ENCODE assay signal across 8 cellular contexts in the genomic region with DNA sequence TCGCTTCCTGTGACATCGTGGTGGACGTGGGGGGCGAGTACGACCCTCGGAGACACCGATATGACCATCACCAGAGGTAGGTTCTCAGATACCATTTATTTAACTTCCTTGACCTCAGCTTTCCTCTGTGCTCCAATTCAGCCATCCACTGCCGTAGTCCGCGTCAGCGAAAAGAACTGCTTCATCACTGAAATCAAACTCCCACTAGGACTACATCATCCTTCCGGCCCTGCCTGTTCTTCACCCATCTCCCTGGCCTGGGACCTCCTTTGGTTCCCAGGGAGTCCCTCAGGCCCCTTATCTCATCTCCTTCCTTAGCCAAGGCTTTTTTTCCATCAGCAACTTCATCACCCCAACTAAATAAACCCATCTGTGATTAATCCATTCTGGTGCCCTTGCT. TPM values are rescaled to one million over a fixed set of nuclear protein-coding genes. Genes with fewer than 3 reads are reported as not detected.
DNase-seq lines count a peak whose midpoint lies in the region; ATAC-seq and TF ChIP-seq lines count a peak whose summit lies in the region.

No MANE protein-coding gene starts in this region.

- no peaks in the 10 kb centered on the region for H3K9me3 Mint-ChIP-seq in activated T-helper 2 cell treated with anti-CD3 and anti-CD28 coated beads, Interferon-gamma antibody, Interleukin-2, Interleukin-4, amounts not matched to agents 10 μg/mL and 5 μg/mL and 100 μg/mL, durations not matched to agents 14 hours and 24 hours and 36 hours
- no peaks in the 10 kb centered on the region for H3K9me3 Mint-ChIP-seq in stimulated activated naive B cell treated with anti-CD40 and anti-IgM and Interleukin-4, amounts not matched to agents 10 μg/mL and 1 μg/mL and 100 μg/mL, for 72 hours

- H3K4me3 Mint-ChIP-seq in activated T-helper 2 cell treated with anti-CD3 and anti-CD28 coated beads, Interferon-gamma antibody, Interleukin-2, Interleukin-4, amounts not matched to agents 10 μg/mL and 5 μg/mL and 100 μg/mL, durations not matched to agents 14 hours and 24 hours and 36 hours (ENCODE audit: low read depth) = peak overlapping the region; percentile 97
- H3K4me3 Mint-ChIP-seq in stimulated activated naive B cell treated with anti-CD40 and anti-IgM and Interleukin-4, amounts not matched to agents 10 μg/mL and 1 μg/mL and 100 μg/mL, for 72 hours = peak overlapping the region; percentile 88 to 93

- CTCF ChIA-PET in A673 (lab: Charles Lee) = interaction anchor here (1.8 kb wide), 1 partner anchor 21 kb away, joined by 11 read pairs; the partner anchor contains the start of gene AAAS

- H3K4me1 ChIP-seq in A673 (ENCODE audit: insufficient read depth, low read length, poor library complexity, severe bottlenecking) = peaks cover 9% of the 10 kb centered on the region
- peaks cover 3% of the 10 kb centered on the region for H3K4me1 ChIP-seq in iPS-18a (ENCODE audit: control insufficient read depth, low read depth, low read length)

- H3K36me3 Mint-ChIP-seq in activated T-helper 2 cell treated with anti-CD3 and anti-CD28 coated beads, Interferon-gamma antibody, Interleukin-2, Interleukin-4, amounts not matched to agents 10 μg/mL and 5 μg/mL and 100 μg/mL, durations not matched to agents 14 hours and 24 hours and 36 hours (ENCODE audit: low read depth) = peaks cover 82% of the 10 kb centered on the region
- peaks cover 44 to 77% of the 10 kb centered on the region in 2 donors for H3K36me3 Mint-ChIP-seq in stimulated activated naive B cell treated with anti-CD40 and anti-IgM and Interleukin-4, amounts not matched to agents 10 μg/mL and 1 μg/mL and 100 μg/mL, for 72 hours

- H3K27ac ChIP-seq in A673 (ENCODE audit: low read depth, low read length, poor library complexity, severe bottlenecking) = peak overlapping the region; percentile 78
- H3K27ac ChIP-seq in iPS-18a (ENCODE audit: low read length) = peak overlapping the region; percentile 64

- H3K27me3 ChIP-seq in A673 (replicated peaks; ENCODE audit: insufficient read depth, low read depth, low read length, poor library complexity) (no peaks in the 10 kb centered on the region), H7 (ENCODE audit: control insufficient read depth, insufficient read depth, low read length) (no peaks in the 10 kb centered on the region), iPS-18a (ENCODE audit: control insufficient read depth, insufficient read depth, low read length) (no peaks in the 10 kb centered on the region)

- intact Hi-C loops in A673 (cut with micrococcal nuclease; ENCODE audit: unreplicated experiment) = no loop called here
- intact Hi-C loops in activated T-helper 2 cell treated with anti-CD3 and anti-CD28 coated beads, Interferon-gamma antibody, Interleukin-2, Interleukin-4, amounts not matched to agents 10 μg/mL and 5 μg/mL and 100 μg/mL, durations not matched to agents 14 hours and 24 hours and 36 hours (cut with micrococcal nuclease) = no loop called here

- H3K4me1 Mint-ChIP-seq in activated T-helper 2 cell treated with anti-CD3 and anti-CD28 coated beads, Interferon-gamma antibody, Interleukin-2, Interleukin-4, amounts not matched to agents 10 μg/mL and 5 μg/mL and 100 μg/mL, durations not matched to agents 14 hours and 24 hours and 36 hours (ENCODE audit: low read depth) = peaks cover 50% of the 10 kb centered on the region
- peaks cover 47 to 71% of the 10 kb centered on the region in 2 donors for H3K4me1 Mint-ChIP-seq in stimulated activated naive B cell treated with anti-CD40 and anti-IgM and Interleukin-4, amounts not matched to agents 10 μg/mL and 1 μg/mL and 100 μg/mL, for 72 hours

- TSS peak; percentile 2 for BruUV-seq in A673 (replicated peaks; lab: Mats Ljungman, UMichigan)

- POLR2A ChIA-PET in A673 (lab: Charles Lee; ENCODE audit: low non-redundant PET) = interaction anchor here (0.6 kb wide), 1 partner anchor 78 kb away, joined by 17 read pairs; no protein-coding TSS in a partner anchor

- no peaks in the 10 kb centered on the region for H3K27me3 Mint-ChIP-seq in activated T-helper 2 cell treated with anti-CD3 and anti-CD28 coated beads, Interferon-gamma antibody, Interleukin-2, Interleukin-4, amounts not matched to agents 10 μg/mL and 5 μg/mL and 100 μg/mL, durations not matched to agents 14 hours and 24 hours and 36 hours (ENCODE audit: low read depth)
- H3K27me3 Mint-ChIP-seq in stimulated activated naive B cell treated with anti-CD40 and anti-IgM and Interleukin-4, amounts not matched to agents 10 μg/mL and 1 μg/mL and 100 μg/mL, for 72 hours = no peaks in the 10 kb centered on the region

- H3K9me3 ChIP-seq in A673 (ENCODE audit: low read depth, low read length, poor library complexity, severe bottlenecking) (no peaks in the 10 kb centered on the region), iPS-18a (ENCODE audit: control insufficient read depth, low read depth, low read length) (no peaks in the 10 kb centered on the region)

- ATAC-seq in stimulated activated naive B cell treated with anti-CD40 and anti-IgM and Interleukin-4, amounts not matched to agents 10 μg/mL and 1 μg/mL and 100 μg/mL, for 72 hours (replicated peaks) = no peak
- no peak for ATAC-seq in GM21529 (IDR thresholded peaks at IDR 0.05; ENCODE audit: unreplicated experiment)

- peak overlapping the region; percentile 95 for H3K9ac ChIP-seq in iPS-18a (ENCODE audit: low read length)

- H3K27ac Mint-ChIP-seq in activated T-helper 2 cell treated with anti-CD3 and anti-CD28 coated beads, Interferon-gamma antibody, Interleukin-2, Interleukin-4, amounts not matched to agents 10 μg/mL and 5 μg/mL and 100 μg/mL, durations not matched to agents 14 hours and 24 hours and 36 hours = peak overlapping the region; percentile 86
- H3K27ac Mint-ChIP-seq in stimulated activated naive B cell treated with anti-CD40 and anti-IgM and Interleukin-4, amounts not matched to agents 10 μg/mL and 1 μg/mL and 100 μg/mL, for 72 hours = peak overlapping the region; percentile 99

- H3K4me3 ChIP-seq in A673 (ENCODE audit: low read depth, low read length, poor library complexity, severe bottlenecking) (peak overlapping the region; percentile 73), H7 (ENCODE audit: insufficient read depth, low read depth, low read length) (peak overlapping the region; percentile 93), iPS-18a (ENCODE audit: low read length) (peak overlapping the region; percentile 98)

- TF ChIP-seq CTCF in A673 (conservative IDR thresholded peaks at IDR 0.05; ENCODE audit: low read depth, low read length) = no peak

- H3K36me3 ChIP-seq in A673 (ENCODE audit: insufficient read depth, low read length, poor library complexity, severe bottlenecking) (peaks cover 35% of the 10 kb centered on the region), H7 (replicated peaks; ENCODE audit: control insufficient read depth, insufficient read depth, low read length) (peaks cover 22% of the 10 kb centered on the region), iPS-18a (ENCODE audit: control insufficient read depth, low read depth, low read length) (peaks cover 44% of the 10 kb centered on the region)

- no peak for DNase-seq in A673 (ENCODE audit: low spot score)
- no peak for DNase-seq in H7
- no peak for DNase-seq in activated T-helper 2 cell treated with anti-CD3 and anti-CD28 coated beads, Interferon-gamma antibody, Interleukin-2, Interleukin-4, amounts not matched to agents 10 μg/mL and 5 μg/mL and 100 μg/mL, durations not matched to agents 14 hours and 24 hours and 36 hours (ENCODE audit: low spot score)
- no peak for DNase-seq in stimulated activated naive B cell treated with anti-CD40 and anti-IgM and Interleukin-4, amounts not matched to agents 10 μg/mL and 1 μg/mL and 100 μg/mL, for 72 hours
- no peak for DNase-seq in HuH-7 (ENCODE audit: low spot score)
- no peak for DNase-seq in activated CD8-positive, alpha-beta memory T cell treated with anti-CD3 and anti-CD28 coated beads, Interleukin-2, amount 50 U/mL, for 48 hours

RNA-seq across cellular contexts. Expression of gene MYG1, which starts 0.7 kb away (rescaled TPM):
- 102 and 111 TPM in 2 replicates for total RNA-seq in A673 (2021)
- total RNA-seq in H7 (2014; rRNA removed; shearing (Covaris generic)) = 74.2 and 98.0 TPM in 2 replicates
- total RNA-seq in activated T-helper 2 cell treated with anti-CD3 and anti-CD28 coated beads, Interferon-gamma antibody, Interleukin-2, Interleukin-4, amounts not matched to agents 10 μg/mL and 5 μg/mL and 100 μg/mL, durations not matched to agents 14 hours and 24 hours and 36 hours = 87.2 and 99.0 TPM in 2 replicates

RNA-seq across cellular contexts. Expression of gene PFDN5, which starts 4.8 kb away (rescaled TPM):
- total RNA-seq in A673 (2021) = 268 and 288 TPM in 2 replicates
- 242 and 304 TPM in 2 replicates for total RNA-seq in H7 (2014; rRNA removed; shearing (Covaris generic))
- 321 and 326 TPM in 2 replicates for total RNA-seq in activated T-helper 2 cell treated with anti-CD3 and anti-CD28 coated beads, Interferon-gamma antibody, Interleukin-2, Interleukin-4, amounts not matched to agents 10 μg/mL and 5 μg/mL and 100 μg/mL, durations not matched to agents 14 hours and 24 hours and 36 hours

RNA-seq across cellular contexts. Expression of gene AAAS, which starts 21.2 kb away (rescaled TPM):
- total RNA-seq in A673 (2021) = 94.2 and 104 TPM in 2 replicates
- 131 and 137 TPM in 2 replicates for total RNA-seq in H7 (2014; rRNA removed; shearing (Covaris generic))
- total RNA-seq in activated T-helper 2 cell treated with anti-CD3 and anti-CD28 coated beads, Interferon-gamma antibody, Interleukin-2, Interleukin-4, amounts not matched to agents 10 μg/mL and 5 μg/mL and 100 μg/mL, durations not matched to agents 14 hours and 24 hours and 36 hours = 83.7 and 85.4 TPM in 2 replicates

RNA-seq across cellular contexts. Expression of gene ESPL1, which starts 32.1 kb away (rescaled TPM):
- 99.1 and 105 TPM in 2 replicates for total RNA-seq in A673 (2021)
- total RNA-seq in H7 (2014; rRNA removed; shearing (Covaris generic)) = 43.6 and 46.2 TPM in 2 replicates
- total RNA-seq in activated T-helper 2 cell treated with anti-CD3 and anti-CD28 coated beads, Interferon-gamma antibody, Interleukin-2, Interleukin-4, amounts not matched to agents 10 μg/mL and 5 μg/mL and 100 μg/mL, durations not matched to agents 14 hours and 24 hours and 36 hours = 72.6 and 75.3 TPM in 2 replicates

RNA-seq across cellular contexts. Expression of gene SP7, which starts 36.0 kb away (rescaled TPM):
- total RNA-seq in A673 (2021) = not detected in 2 replicates
- total RNA-seq in H7 (2014; rRNA removed; shearing (Covaris generic)) = 0.14 and 0.44 TPM in 2 replicates
- 0.11 TPM in 1 of 2 replicates, not detected in the other for total RNA-seq in activated T-helper 2 cell treated with anti-CD3 and anti-CD28 coated beads, Interferon-gamma antibody, Interleukin-2, Interleukin-4, amounts not matched to agents 10 μg/mL and 5 μg/mL and 100 μg/mL, durations not matched to agents 14 hours and 24 hours and 36 hours
